In the genomic region with DNA sequence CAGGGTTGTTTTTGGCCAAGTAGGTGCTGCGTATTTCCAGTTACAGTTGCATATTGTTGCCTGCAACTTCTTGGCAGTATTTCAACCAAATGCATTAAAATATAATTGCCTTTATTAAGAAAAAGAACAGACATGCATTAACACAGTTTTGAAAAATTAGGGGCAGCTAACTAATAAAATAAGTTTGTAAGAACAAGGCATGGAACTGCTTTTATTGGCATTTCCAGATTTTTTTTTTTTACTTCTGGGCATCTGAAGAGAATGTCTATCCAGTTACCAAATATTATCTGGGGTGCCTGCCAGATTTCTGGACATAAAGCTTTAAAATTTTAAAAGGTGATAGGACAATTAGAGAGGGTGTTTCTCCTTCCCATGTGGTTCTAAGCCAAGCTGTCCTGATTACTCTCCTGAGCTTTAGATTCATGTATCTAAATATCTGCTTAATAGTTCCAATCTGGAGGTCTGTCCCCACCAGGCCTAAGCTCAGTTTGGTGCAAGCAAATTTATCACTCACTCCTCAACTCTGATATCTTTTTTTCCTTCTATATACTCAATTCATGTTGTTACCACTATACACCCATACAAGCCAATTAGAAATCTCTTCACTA, we compare ENCODE assay signal across 15 cellular contexts.
DNase-seq lines count a peak whose midpoint lies in the region; ATAC-seq and TF ChIP-seq lines count a peak whose summit lies in the region.
"Had no signal": no experiment of that assay in that cellular context is flagged by ENCODE, and none has a peak within 500 bp of the region (broad histone marks: within the 10 kb centered on the region; RNA-seq: fewer than 3 reads in every experiment).

No MANE protein-coding gene starts in this region.

- H3K9me3 Mint-ChIP-seq in stimulated activated naive CD8-positive, alpha-beta T cell treated with anti-CD3 and anti-CD28 coated beads, Interleukin-15, amount 100 ng/mL, for 72 hours, result peaks cover 0 to 4% of the 10 kb centered on the region in 2 donors

- H3K18ac ChIP-seq in mesenchymal stem cell (ENCODE audit: low read depth in 1 of 2, low read length in 2 of 2), result no peak overlapping the region

- ATAC-seq in SK-N-SH treated with all-trans-retinoic acid at 6 μM for 48 hours (peak; percentile 56; the same call in 2 of the 3 replicates), GM18909 (IDR thresholded peaks at IDR 0.05; ENCODE audit: poor library complexity, unreplicated experiment) (no peak), HG02885 (IDR thresholded peaks at IDR 0.05; ENCODE audit: poor library complexity, unreplicated experiment) (no peak)
- ATAC-seq in stimulated activated naive CD8-positive, alpha-beta T cell treated with anti-CD3 and anti-CD28 coated beads, Interleukin-15, amount 100 ng/mL, for 72 hours, result no peak
- ATAC-seq: CD8-positive, alpha-beta T cell had no signal

- no peaks in the 10 kb centered on the region for H3K4me1 Mint-ChIP-seq in stimulated activated naive CD8-positive, alpha-beta T cell treated with anti-CD3 and anti-CD28 coated beads, Interleukin-15, amount 100 ng/mL, for 72 hours
- H3K4me1 Mint-ChIP-seq: CD4-positive, CD25-positive, alpha-beta regulatory T cell had no signal

- no peaks in the 10 kb centered on the region for H3K9me3 ChIP-seq in mesenchymal stem cell (ENCODE audit: control insufficient read depth, low read length)
- H3K9me3 ChIP-seq: Caco-2 had no signal

- no peak overlapping the region for H3K4me3 ChIP-seq in mesenchymal stem cell (ENCODE audit: insufficient read depth in 1 of 2, low read depth in 1 of 2, low read length in 2 of 2)
- H3K4me3 ChIP-seq: GM23248 had no signal

- no peak overlapping the region for H4K8ac ChIP-seq in mesenchymal stem cell (ENCODE audit: low read length)

- no peak overlapping the region for H2BK120ac ChIP-seq in mesenchymal stem cell (ENCODE audit: low read depth, low read length)

- H3K4me3 Mint-ChIP-seq in stimulated activated naive CD8-positive, alpha-beta T cell treated with anti-CD3 and anti-CD28 coated beads, Interleukin-15, amount 100 ng/mL, for 72 hours, result no peak overlapping the region
- H3K4me3 Mint-ChIP-seq: CD4-positive, CD25-positive, alpha-beta regulatory T cell; CD8-positive, alpha-beta T cell had no signal

- H3K36me3 ChIP-seq in mesenchymal stem cell (ENCODE audit: control insufficient read depth in 1 of 2, insufficient read depth in 2 of 2, low read depth in 1 of 2, low read length in 2 of 2), result no peaks in the 10 kb centered on the region

- no peaks in the 10 kb centered on the region for H3K27me3 ChIP-seq in mesenchymal stem cell (ENCODE audit: control insufficient read depth in 1 of 2, insufficient read depth in 1 of 2, low read length in 2 of 2)

- no peaks in the 10 kb centered on the region for H3K4me1 ChIP-seq in mesenchymal stem cell (ENCODE audit: control insufficient read depth, insufficient read depth, low read depth, low read length)
- H3K4me1 ChIP-seq: Caco-2 had no signal

- no peak overlapping the region for H2BK5ac ChIP-seq in mesenchymal stem cell (ENCODE audit: low read depth, low read length, poor library complexity, severe bottlenecking)

- H3K9ac ChIP-seq in mesenchymal stem cell (ENCODE audit: low read length), result no peak overlapping the region
- H3K9ac ChIP-seq: GM23248 had no signal

- H3K4me2 ChIP-seq in mesenchymal stem cell (ENCODE audit: low read length, poor library complexity, severe bottlenecking), result no peak overlapping the region

- DNase-seq in NCI-H446 treated with DMSO at 0.1 percent for 48 hours (lab: John Stamatoyannopoulos, UW) (peak; percentile 74), mesenchymal stem cell (no peak)
- no peak for DNase-seq in stimulated activated naive CD8-positive, alpha-beta T cell treated with anti-CD3 and anti-CD28 coated beads, Interleukin-15, amount 100 ng/mL, for 72 hours
- DNase-seq: C1 segment of cervical spinal cord; Caco-2; CD4-positive, CD25-positive, alpha-beta regulatory T cell; CD8-positive, alpha-beta T cell; DMS153; DND-41; GM23248; H7; HCEC 1CT had no signal

- no peak overlapping the region for H3K27ac ChIP-seq in mesenchymal stem cell (ENCODE audit: low read length, poor library complexity, severe bottlenecking)
- H3K27ac ChIP-seq: GM23248 had no signal

- WGBS in mesenchymal stem cell, result no CpG with 5 or more reads among the region's 1 CpG

- H2AK5ac ChIP-seq in mesenchymal stem cell (ENCODE audit: low read length, severe bottlenecking), result no peak overlapping the region

- peak overlapping the region; percentile 27 for H4K91ac ChIP-seq in mesenchymal stem cell (ENCODE audit: low read length)

- H3K79me1 ChIP-seq in mesenchymal stem cell (replicated peaks; ENCODE audit: low read length, poor library complexity, severe bottlenecking), result no peaks in the 10 kb centered on the region

- no peak overlapping the region for H2AFZ ChIP-seq in mesenchymal stem cell (ENCODE audit: low read depth, low read length)
- H2AFZ ChIP-seq: GM23248 had no signal

- no peak overlapping the region for H2BK12ac ChIP-seq in mesenchymal stem cell (ENCODE audit: low read length in 2 of 2)

- no peak overlapping the region for H3K14ac ChIP-seq in mesenchymal stem cell (ENCODE audit: low read length in 2 of 2)

- H3K27me3 Mint-ChIP-seq in stimulated activated naive CD8-positive, alpha-beta T cell treated with anti-CD3 and anti-CD28 coated beads, Interleukin-15, amount 100 ng/mL, for 72 hours, result no peaks in the 10 kb centered on the region
- H3K27me3 Mint-ChIP-seq: CD4-positive, CD25-positive, alpha-beta regulatory T cell had no signal

- H3K27ac Mint-ChIP-seq in stimulated activated naive CD8-positive, alpha-beta T cell treated with anti-CD3 and anti-CD28 coated beads, Interleukin-15, amount 100 ng/mL, for 72 hours, result no peak overlapping the region
- H3K27ac Mint-ChIP-seq: CD4-positive, CD25-positive, alpha-beta regulatory T cell; CD8-positive, alpha-beta T cell had no signal

- H3K4ac ChIP-seq in mesenchymal stem cell (ENCODE audit: low read depth in 1 of 2, low read length in 2 of 2), result no peak overlapping the region

- no peak overlapping the region for H3K23ac ChIP-seq in mesenchymal stem cell (ENCODE audit: low read length in 2 of 2)

- H2BK15ac ChIP-seq in mesenchymal stem cell (ENCODE audit: low read depth, poor library complexity, severe bottlenecking), result no peak overlapping the region

TF ChIP-seq in SK-N-SH treated with all-trans-retinoic acid at 6 μM for 48 hours, 23 proteins besides CTCF, POLR2A, EP300 and RAD21 (continues in another document):
- TF ChIP-seq CSDC2 (CRISPR knock-in tag; IDR thresholded peaks at IDR 0.05), result no peak
- no peak for TF ChIP-seq ARNTL (CRISPR knock-in tag; IDR thresholded peaks at IDR 0.05; ENCODE audit: borderline replicate concordance, low read depth)
- TF ChIP-seq, protein P1, sequence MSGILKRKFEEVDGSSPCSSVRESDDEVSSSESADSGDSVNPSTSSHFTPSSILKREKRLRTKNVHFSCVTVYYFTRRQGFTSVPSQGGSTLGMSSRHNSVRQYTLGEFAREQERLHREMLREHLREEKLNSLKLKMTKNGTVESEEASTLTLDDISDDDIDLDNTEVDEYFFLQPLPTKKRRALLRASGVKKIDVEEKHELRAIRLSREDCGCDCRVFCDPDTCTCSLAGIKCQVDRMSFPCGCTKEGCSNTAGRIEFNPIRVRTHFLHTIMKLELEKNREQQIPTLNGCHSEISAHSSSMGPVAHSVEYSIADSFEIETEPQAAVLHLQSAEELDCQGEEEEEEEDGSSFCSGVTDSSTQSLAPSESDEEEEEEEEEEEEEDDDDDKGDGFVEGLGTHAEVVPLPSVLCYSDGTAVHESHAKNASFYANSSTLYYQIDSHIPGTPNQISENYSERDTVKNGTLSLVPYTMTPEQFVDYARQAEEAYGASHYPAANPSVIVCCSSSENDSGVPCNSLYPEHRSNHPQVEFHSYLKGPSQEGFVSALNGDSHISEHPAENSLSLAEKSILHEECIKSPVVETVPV (CRISPR knock-in tag; IDR thresholded peaks at IDR 0.05), result no peak
- no peak for TF ChIP-seq ZNF565 (CRISPR knock-in tag; conservative IDR thresholded peaks at IDR 0.05; ENCODE audit: low read depth)
- TF ChIP-seq PPARA (CRISPR knock-in tag; IDR thresholded peaks at IDR 0.05; ENCODE audit: borderline replicate concordance), result no peak
- TF ChIP-seq SNAI2 (CRISPR knock-in tag; IDR thresholded peaks at IDR 0.05), result no peak
- TF ChIP-seq TOX (CRISPR knock-in tag; IDR thresholded peaks at IDR 0.05; ENCODE audit: borderline replicate concordance), result no peak
- no peak for TF ChIP-seq OSR1 (CRISPR knock-in tag; IDR thresholded peaks at IDR 0.05)
- TF ChIP-seq, protein P2, sequence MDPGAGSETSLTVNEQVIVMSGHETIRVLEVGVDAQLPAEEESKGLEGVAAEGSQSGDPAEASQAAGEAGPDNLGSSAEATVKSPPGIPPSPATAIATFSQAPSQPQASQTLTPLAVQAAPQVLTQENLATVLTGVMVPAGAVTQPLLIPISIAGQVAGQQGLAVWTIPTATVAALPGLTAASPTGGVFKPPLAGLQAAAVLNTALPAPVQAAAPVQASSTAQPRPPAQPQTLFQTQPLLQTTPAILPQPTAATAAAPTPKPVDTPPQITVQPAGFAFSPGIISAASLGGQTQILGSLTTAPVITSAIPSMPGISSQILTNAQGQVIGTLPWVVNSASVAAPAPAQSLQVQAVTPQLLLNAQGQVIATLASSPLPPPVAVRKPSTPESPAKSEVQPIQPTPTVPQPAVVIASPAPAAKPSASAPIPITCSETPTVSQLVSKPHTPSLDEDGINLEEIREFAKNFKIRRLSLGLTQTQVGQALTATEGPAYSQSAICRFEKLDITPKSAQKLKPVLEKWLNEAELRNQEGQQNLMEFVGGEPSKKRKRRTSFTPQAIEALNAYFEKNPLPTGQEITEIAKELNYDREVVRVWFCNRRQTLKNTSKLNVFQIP (CRISPR knock-in tag; IDR thresholded peaks at IDR 0.05; ENCODE audit: borderline replicate concordance, low read depth), result no peak
- TF ChIP-seq TCF4 (CRISPR knock-in tag; IDR thresholded peaks at IDR 0.05; ENCODE audit: borderline replicate concordance), result peak; percentile 47; the same call in 1 of the 2 replicates
- TF ChIP-seq ZNF8 (CRISPR knock-in tag; IDR thresholded peaks at IDR 0.05), result no peak
- peak; percentile 47 for TF ChIP-seq ISL1 (CRISPR knock-in tag; IDR thresholded peaks at IDR 0.05)
- no peak for TF ChIP-seq GLIS3 (CRISPR knock-in tag; IDR thresholded peaks at IDR 0.05)
- no peak for TF ChIP-seq ESRRG (CRISPR knock-in tag; IDR thresholded peaks at IDR 0.05)
- no peak for TF ChIP-seq ZFP3 (CRISPR knock-in tag; IDR thresholded peaks at IDR 0.05)
- no peak for TF ChIP-seq BACH2 (CRISPR knock-in tag; IDR thresholded peaks at IDR 0.05; ENCODE audit: borderline replicate concordance)
